In genomic region chr19:32673573-32673972, GRCh38 we compare ENCODE assay signal across 9 cellular contexts. TPM values are rescaled to one million over a fixed set of nuclear protein-coding genes. Genes with fewer than 3 reads are reported as not detected.
DNase-seq lines count a peak whose midpoint lies in the region; TF ChIP-seq lines count a peak whose summit lies in the region.
"Had no signal": no experiment of that assay in that cellular context is flagged by ENCODE, and none has a peak within 500 bp of the region (broad histone marks: within the 10 kb centered on the region; RNA-seq: fewer than 3 reads in every experiment).

No MANE protein-coding gene starts in this region.

- H4K91ac ChIP-seq in neuronal stem cell (ENCODE audit: low read depth, low read length, poor library complexity) = no peak overlapping the region

- H3K27me3 Mint-ChIP-seq in T-helper 1 cell treated with Interleukin-12 subunit alpha and Interleukin-12 subunit beta and Interleukin-4 antibody, amounts not matched to agents 30 μg/mL and 1 μg/mL, for 36 hours (ENCODE audit: low read depth) = peaks cover 30% of the 10 kb centered on the region

- WGBS in neuronal stem cell (ENCODE audit: extremely low coverage in 2 of 2, insufficient read length in 2 of 2, insufficient replicate concordance in 1 of 2), 2 donors = no CpG with 5 or more reads among the region's 10 CpGs

- H2BK120ac ChIP-seq in neuronal stem cell (ENCODE audit: low read depth, low read length) = no peak overlapping the region

- H3K27me3 ChIP-seq in rectal smooth muscle tissue (ENCODE audit: control insufficient read depth, insufficient read depth, low read length) (peaks cover 5% of the 10 kb centered on the region), neuronal stem cell (ENCODE audit: control insufficient read depth in 3 of 3, insufficient read depth in 3 of 3, low read depth in 1 of 3, low read length in 3 of 3) (peaks cover 10 to 33% (median 13%) of the 10 kb centered on the region in 3 experiments)

- CTCF ChIA-PET in OCI-LY7 (lab: Charles Lee; ENCODE audit: unreplicated experiment) = no interaction called here

- H3K14ac ChIP-seq in neuronal stem cell (ENCODE audit: low read length) = no peak overlapping the region

- no peak overlapping the region for H3K9ac ChIP-seq in rectal smooth muscle tissue (ENCODE audit: low read length)
- no peak overlapping the region for H3K9ac ChIP-seq in neuronal stem cell (ENCODE audit: low read depth, low read length, poor library complexity)

- peaks cover 10% of the 10 kb centered on the region; the same call in 1 of the 2 replicates for H4K20me1 ChIP-seq in OCI-LY7 (ENCODE audit: insufficient read depth, low read length)

- no peak overlapping the region for H3K27ac Mint-ChIP-seq in T-helper 1 cell treated with Interleukin-12 subunit alpha and Interleukin-12 subunit beta and Interleukin-4 antibody, amounts not matched to agents 30 μg/mL and 1 μg/mL, for 36 hours

- peak overlapping the region; percentile 100 for H3K4me2 ChIP-seq in OCI-LY7 (ENCODE audit: low read length)
- H3K4me2 ChIP-seq in neuronal stem cell (ENCODE audit: insufficient read depth, low read length, poor library complexity, severe bottlenecking) = no peak overlapping the region

- no peak overlapping the region for H4K8ac ChIP-seq in neuronal stem cell (ENCODE audit: low read depth, low read length)

- no peak overlapping the region for H2BK12ac ChIP-seq in neuronal stem cell (ENCODE audit: low read length)

- H2AK5ac ChIP-seq in neuronal stem cell (ENCODE audit: low read depth, low read length) = no peak overlapping the region

- H3K4me3 ChIP-seq in OCI-LY7 (ENCODE audit: low read depth, low read length, poor library complexity, severe bottlenecking) = peak overlapping the region; percentile 99
- peak overlapping the region; percentile 75 for H3K4me3 ChIP-seq in epithelial cell of proximal tubule (ENCODE audit: low read depth, low read length)
- H3K4me3 ChIP-seq in rectal smooth muscle tissue (ENCODE audit: low read length) = peak overlapping the region; percentile 92
- H3K4me3 ChIP-seq in neuronal stem cell (ENCODE audit: low read length in 2 of 2) = no peak overlapping the region

- H2BK15ac ChIP-seq in neuronal stem cell (ENCODE audit: low read length) = no peak overlapping the region

- POLR2A ChIA-PET in OCI-LY7 (lab: Charles Lee) = interaction anchor here (1.4 kb wide), 1 partner anchor 8 kb away, joined by 5 read pairs; no protein-coding TSS in a partner anchor

- intact Hi-C loops in OCI-LY7 (cut with micrococcal nuclease; ENCODE audit: unreplicated experiment) = loop anchor here (10.0 kb wide), 1 partner anchor 501 kb away; no protein-coding TSS in a partner anchor

- H3K36me3 ChIP-seq in OCI-LY7 (ENCODE audit: insufficient read depth, low read length) (peaks cover 5% of the 10 kb centered on the region; the same call in 1 of the 2 replicates), rectal smooth muscle tissue (ENCODE audit: control insufficient read depth, insufficient read depth, low read length) (no peaks in the 10 kb centered on the region), neuronal stem cell (replicated peaks in 1 of 2; ENCODE audit: control insufficient read depth in 2 of 2, insufficient read depth in 2 of 2, low read length in 2 of 2) (no peaks in the 10 kb centered on the region)

- peaks cover 26% of the 10 kb centered on the region for H3K4me1 Mint-ChIP-seq in T-helper 1 cell treated with Interleukin-12 subunit alpha and Interleukin-12 subunit beta and Interleukin-4 antibody, amounts not matched to agents 30 μg/mL and 1 μg/mL, for 36 hours (ENCODE audit: low read depth)

- H3K4me1 ChIP-seq in OCI-LY7 (ENCODE audit: insufficient read depth, low read length, poor library complexity, severe bottlenecking) (peaks cover 21% of the 10 kb centered on the region), rectal smooth muscle tissue (ENCODE audit: control insufficient read depth, insufficient read depth, low read length) (peaks cover 7% of the 10 kb centered on the region), neuronal stem cell (ENCODE audit: control insufficient read depth in 2 of 2, insufficient read depth in 1 of 2, low read depth in 1 of 2, low read length in 2 of 2) (peaks cover 6 to 16% of the 10 kb centered on the region in 2 donors)

- H3K36me3 Mint-ChIP-seq in T-helper 1 cell treated with Interleukin-12 subunit alpha and Interleukin-12 subunit beta and Interleukin-4 antibody, amounts not matched to agents 30 μg/mL and 1 μg/mL, for 36 hours (ENCODE audit: low read depth) = peaks cover 3% of the 10 kb centered on the region

- no peaks in the 10 kb centered on the region for H3K9me3 ChIP-seq in OCI-LY7 (ENCODE audit: low read length)
- no peaks in the 10 kb centered on the region for H3K9me3 ChIP-seq in neuronal stem cell (replicated peaks in 1 of 2; ENCODE audit: control insufficient read depth in 2 of 2, insufficient read depth in 1 of 2, low read depth in 1 of 2, low read length in 2 of 2)

- H3K4ac ChIP-seq in neuronal stem cell (ENCODE audit: low read length) = no peak overlapping the region

- H3K23ac ChIP-seq in neuronal stem cell (ENCODE audit: low read depth, low read length, poor library complexity) = no peak overlapping the region

- no peaks in the 10 kb centered on the region for H3K79me1 ChIP-seq in neuronal stem cell (ENCODE audit: low read depth, low read length)

- H3K79me2 ChIP-seq in OCI-LY7 (ENCODE audit: insufficient read depth, low read depth, low read length) = peaks cover 41% of the 10 kb centered on the region

- TF ChIP-seq CTCF in OCI-LY7 (conservative IDR thresholded peaks at IDR 0.05; ENCODE audit: low read length) (no peak), epithelial cell of proximal tubule (conservative IDR thresholded peaks at IDR 0.05; ENCODE audit: low read depth, low read length) (no peak)

- H3K9me3 Mint-ChIP-seq in T-helper 1 cell treated with Interleukin-12 subunit alpha and Interleukin-12 subunit beta and Interleukin-4 antibody, amounts not matched to agents 30 μg/mL and 1 μg/mL, for 36 hours = no peaks in the 10 kb centered on the region

- H3K9me2 ChIP-seq in OCI-LY7 (ENCODE audit: insufficient read depth, low read length) = no peaks in the 10 kb centered on the region

- H3K27ac ChIP-seq in OCI-LY7 (ENCODE audit: low read depth, low read length, poor library complexity, severe bottlenecking) = no peak overlapping the region
- no peak overlapping the region for H3K27ac ChIP-seq in rectal smooth muscle tissue (ENCODE audit: low read depth, low read length)
- H3K27ac ChIP-seq in neuronal stem cell (replicated peaks; ENCODE audit: low read length) = no peak overlapping the region

- no TSS peak for BruUV-seq in OCI-LY7 (replicated peaks; lab: Mats Ljungman, UMichigan)

- H3K4me3 Mint-ChIP-seq in T-helper 1 cell treated with Interleukin-12 subunit alpha and Interleukin-12 subunit beta and Interleukin-4 antibody, amounts not matched to agents 30 μg/mL and 1 μg/mL, for 36 hours = peak overlapping the region; percentile 96

- no peak overlapping the region for H2AFZ ChIP-seq in OCI-LY7 (ENCODE audit: low read length)
- H2AFZ ChIP-seq in neuronal stem cell (ENCODE audit: low read length) = no peak overlapping the region

- no peak overlapping the region for H2BK5ac ChIP-seq in neuronal stem cell (ENCODE audit: low read length)

- no peak overlapping the region for H3K18ac ChIP-seq in neuronal stem cell (ENCODE audit: low read length)

- DNase-seq in T-helper 1 cell = no peak
- DNase-seq in OCI-LY7 (ENCODE audit: low spot score) = no peak
- no peak for DNase-seq in epithelial cell of proximal tubule (ENCODE audit: low read depth)
- DNase-seq in dermis blood vessel endothelial cell = no peak
- no peak for DNase-seq in D341Med (ENCODE audit: low spot score)
- DNase-seq in neuronal stem cell (ENCODE audit: low spot score) = no peak
- DNase-seq: activated CD4-positive, alpha-beta T cell treated with anti-CD3 and anti-CD28 coated beads for 48 hours had no signal

RNA-seq across cellular contexts. Expression of gene ANKRD27, which starts 1.4 kb away (rescaled TPM):
- 39.3 and 43.0 TPM in 2 replicates for total RNA-seq in OCI-LY7 (2014; rRNA removed; shearing (Covaris generic))
- 55.3 and 58.5 TPM in 2 replicates for total RNA-seq in OCI-LY7 (2022)
- 18.2 and 24.0 TPM in 2 replicates for total RNA-seq in epithelial cell of proximal tubule
- total RNA-seq in dermis blood vessel endothelial cell = 46.8 and 48.2 TPM in 2 replicates
- polyA plus RNA-seq in neuronal stem cell (2013, experiment 1 of 2) = 22.2 TPM
- 21.7 TPM for polyA plus RNA-seq in neuronal stem cell (2013, experiment 2 of 2)

RNA-seq across cellular contexts. Expression of gene RGS9BP, which starts 2.1 kb away (rescaled TPM):
- total RNA-seq in OCI-LY7 (2014; rRNA removed; shearing (Covaris generic)) = 0.54 TPM in 2 replicates
- total RNA-seq in OCI-LY7 (2022) (0.65 and 0.72 TPM in 2 replicates), epithelial cell of proximal tubule (0.12 TPM in 1 of 2 replicates, not detected in the other), dermis blood vessel endothelial cell (0.34 and 0.65 TPM in 2 replicates)
- 0.49 TPM for polyA plus RNA-seq in neuronal stem cell (2013, experiment 1 of 2)
- polyA plus RNA-seq in neuronal stem cell (2013, experiment 2 of 2) = 0.48 TPM

RNA-seq across cellular contexts. Expression of gene NUDT19, which starts 18.0 kb away (rescaled TPM):
- 3.4 and 3.9 TPM in 2 replicates for total RNA-seq in OCI-LY7 (2014; rRNA removed; shearing (Covaris generic))
- total RNA-seq in OCI-LY7 (2022) (5.4 and 6.8 TPM in 2 replicates), epithelial cell of proximal tubule (7.7 and 14.4 TPM in 2 replicates), dermis blood vessel endothelial cell (9.2 and 12.1 TPM in 2 replicates)
- 4.0 TPM for polyA plus RNA-seq in neuronal stem cell (2013, experiment 1 of 2)
- polyA plus RNA-seq in neuronal stem cell (2013, experiment 2 of 2) = 4.2 TPM

RNA-seq across cellular contexts. Expression of gene TDRD12, which starts 46.0 kb away (rescaled TPM):
- not detected in 2 replicates for total RNA-seq in OCI-LY7 (2014; rRNA removed; shearing (Covaris generic))
- total RNA-seq in OCI-LY7 (2022) (not detected in 2 replicates), epithelial cell of proximal tubule (0.29 TPM in 1 of 2 replicates, not detected in the other), dermis blood vessel endothelial cell (0.14 and 0.17 TPM in 2 replicates)
- 0.11 TPM for polyA plus RNA-seq in neuronal stem cell (2013, experiment 1 of 2)
- 0.06 TPM for polyA plus RNA-seq in neuronal stem cell (2013, experiment 2 of 2)

Comparison
In these comparisons a context has a peak if more than half of its experiments do, and no peak if none do; other contexts are left out.
1. H3K4me3 ChIP-seq: peak in OCI-LY7 (single experiment), epithelial cell of proximal tubule (single experiment) and rectal smooth muscle tissue (single experiment); none in neuronal stem cell (0 of 2).